ENCODE assay signal across 8 cellular contexts in genomic region chr9:32551491-32552049, GRCh38. TPM values are rescaled to one million over a fixed set of nuclear protein-coding genes. Genes with fewer than 3 reads are reported as not detected.
DNase-seq lines count a peak whose midpoint lies in the region; ATAC-seq and TF ChIP-seq lines count a peak whose summit lies in the region.

No MANE protein-coding gene starts in this region.

- no peaks in the 10 kb centered on the region for H3K27me3 Mint-ChIP-seq in chondrocyte (ENCODE audit: low read depth)

- no peaks in the 10 kb centered on the region for H3K36me3 ChIP-seq in right lobe of liver

- TF ChIP-seq CTCF in NB4 (IDR thresholded peaks at IDR 0.05; ENCODE audit: low read depth, low read length), result no peak
- TF ChIP-seq CTCF in chondrocyte (IDR thresholded peaks at IDR 0.05), result no peak
- no peak for TF ChIP-seq CTCF in right lobe of liver (IDR thresholded peaks at IDR 0.05)

- H3K9me3 Mint-ChIP-seq in chondrocyte (ENCODE audit: low read depth), result no peaks in the 10 kb centered on the region

- under 1% methylated on average over 32 of the region's 32 CpGs for WGBS in right lobe of liver (ENCODE audit: insufficient coverage, low coverage, low lambda C conversion rate, missing lambda C conversion rate)

- peak overlapping the region; percentile 97 for H3K27ac Mint-ChIP-seq in chondrocyte (ENCODE audit: unreplicated experiment)

- peak; percentile 32 to 74 (median 63) for DNase-seq in NCI-H1417 (lab: John Stamatoyannopoulos, UW)
- DNase-seq in NCI-H1417 treated with DMSO at 0.1 percent for 48 hours (lab: John Stamatoyannopoulos, UW), result no peak
- peak; percentile 74 for DNase-seq in NB4 (ENCODE audit: low read depth)
- peak; percentile 20 for DNase-seq in activated CD4-positive, CD25-positive, alpha-beta regulatory T cell treated with anti-CD3 and anti-CD28 coated beads, Interleukin-2, amount 50 U/mL, for 16 hours (ENCODE audit: low read depth, low spot score)
- no peak for DNase-seq in chondrocyte (ENCODE audit: low spot score)
- DNase-seq in right lobe of liver, result no peak
- peak; percentile 41 to 43 for DNase-seq in stimulated activated CD4-positive, alpha-beta T cell treated with anti-CD3 and anti-CD28 coated beads, Interleukin-4, amount 100 ng/mL, for 48 hours (ENCODE audit: low read depth in 2 of 2)

- H3K4me3 ChIP-seq in NB4 (ENCODE audit: low read depth, low read length) (peak overlapping the region; percentile 91), right lobe of liver (peak overlapping the region; percentile 81 to 89 (median 84))

- H3K4me1 ChIP-seq in right lobe of liver, result peaks cover 0 to 13% (median 6%) of the 10 kb centered on the region in 4 donors

- intact Hi-C loops in right lobe of liver (cut with DNase I), result no loop called here

- no peaks in the 10 kb centered on the region for H3K9me3 ChIP-seq in right lobe of liver

- ATAC-seq in right lobe of liver (peak; percentile 5 to 14 (median 12)), HG03520 (IDR thresholded peaks at IDR 0.05; ENCODE audit: unreplicated experiment) (no peak)

- peaks cover 32% of the 10 kb centered on the region for H3K4me1 Mint-ChIP-seq in chondrocyte (ENCODE audit: low read depth)

- TF ChIP-seq POLR2A in NB4 (IDR thresholded peaks at IDR 0.05; ENCODE audit: extremely low read depth, insufficient read length) (peak; percentile 2), right lobe of liver (IDR thresholded peaks at IDR 0.05) (no peak)

- no peaks in the 10 kb centered on the region for H3K27me3 ChIP-seq in right lobe of liver

- peak overlapping the region; percentile 98 for H3K4me3 Mint-ChIP-seq in chondrocyte (ENCODE audit: unreplicated experiment)

- H3K36me3 Mint-ChIP-seq in chondrocyte (ENCODE audit: low read depth), result peaks cover 7% of the 10 kb centered on the region

- peak overlapping the region; percentile 96 to 99 (median 98) for H3K27ac ChIP-seq in right lobe of liver

RNA-seq across cellular contexts. Expression of gene SMIM27, which starts 0.6 kb away (rescaled TPM):
- total RNA-seq in chondrocyte (11.2 to 14.7 TPM (median 13.2 TPM) in 3 replicates), right lobe of liver (1 to 10 TPM in 5 of 6 experiments, under 1 TPM in 1; 0.49 to 7.4 (median 2.9) TPM)

RNA-seq across cellular contexts. Expression of gene TOPORS, which starts 0.8 kb away (rescaled TPM):
- total RNA-seq in chondrocyte, result 14.8 to 19.6 TPM (median 15.3 TPM) in 3 replicates
- total RNA-seq in right lobe of liver, result 1 to 10 TPM; 6.0 to 9.6 (median 7.9) TPM

RNA-seq across cellular contexts. Expression of gene NDUFB6, which starts 21.4 kb away (rescaled TPM):
- total RNA-seq in chondrocyte (40.2 to 47.6 TPM (median 43.4 TPM) in 3 replicates), right lobe of liver (10 to 100 TPM; 28.9 to 39.9 (median 36.2) TPM)

RNA-seq across cellular contexts. Expression of gene RIGI, which starts 25.6 kb away (rescaled TPM):
- 3.8 to 5.0 TPM (median 3.9 TPM) in 3 replicates for total RNA-seq in chondrocyte
- total RNA-seq in right lobe of liver, result 1 to 10 TPM; 2.7 to 6.1 (median 4.8) TPM

Comparison
In these comparisons a context has a peak if more than half of its experiments do, and no peak if none do; other contexts are left out.
1. DNase-seq: peak in NCI-H1417 (3 of 3), NB4 (single experiment), activated CD4-positive, CD25-positive, alpha-beta regulatory T cell treated with anti-CD3 and anti-CD28 coated beads, Interleukin-2, amount 50 U/mL, for 16 hours (single experiment) and stimulated activated CD4-positive, alpha-beta T cell treated with anti-CD3 and anti-CD28 coated beads, Interleukin-4, amount 100 ng/mL, for 48 hours (2 of 2); none in NCI-H1417 treated with DMSO at 0.1 percent for 48 hours (single experiment), chondrocyte (single experiment) and right lobe of liver (0 of 3).